ENCODE assay signal across 8 cellular contexts in genomic region chr20:35776513-35777101, GRCh38. TPM values are rescaled to one million over a fixed set of nuclear protein-coding genes. Genes with fewer than 3 reads are reported as not detected.
A peak's percentile ranks its signal among the peaks of the same experiment; 100 is the strongest.
DNase-seq lines count a peak whose midpoint lies in the region; ATAC-seq and TF ChIP-seq lines count a peak whose summit lies in the region.

No MANE protein-coding gene starts in this region.

- H3K27ac ChIP-seq in colonic mucosa = peak overlapping the region; percentile 0

- peaks cover 35 to 41% of the 10 kb centered on the region in 2 donors for H3K4me1 Mint-ChIP-seq in natural killer cell treated with Interleukin-12 subunit alpha and Interleukin-12 subunit beta and Interleukin-15 and Interleukin-18, amount 100 ng/mL, for 72 hours (ENCODE audit: low read depth in 2 of 2)

- CTCF ChIA-PET in HEK293T (lab: Yijun Ruan, JAX) = interaction anchor here (0.6 kb wide), 2 partner anchors 9 to 81 kb away, joined by 3 to 4 read pairs; no protein-coding TSS in a partner anchor

- H3K4me3 ChIP-seq in colonic mucosa = no peak overlapping the region

- no peaks in the 10 kb centered on the region for H3K9me3 ChIP-seq in colonic mucosa

- no peaks in the 10 kb centered on the region for H3K36me3 ChIP-seq in colonic mucosa

- H3K27me3 Mint-ChIP-seq in natural killer cell treated with Interleukin-12 subunit alpha and Interleukin-12 subunit beta and Interleukin-15 and Interleukin-18, amount 100 ng/mL, for 72 hours = no peaks in the 10 kb centered on the region

- peak overlapping the region; percentile 19 to 39 for H3K27ac Mint-ChIP-seq in natural killer cell treated with Interleukin-12 subunit alpha and Interleukin-12 subunit beta and Interleukin-15 and Interleukin-18, amount 100 ng/mL, for 72 hours

- no peak for ATAC-seq in natural killer cell treated with Interleukin-12 subunit alpha and Interleukin-12 subunit beta and Interleukin-15 and Interleukin-18, amount 100 ng/mL, for 72 hours
- ATAC-seq in GM18498 (IDR thresholded peaks at IDR 0.05; ENCODE audit: unreplicated experiment) = no peak
- no peak for ATAC-seq in HG02973 (IDR thresholded peaks at IDR 0.05; ENCODE audit: unreplicated experiment)

- no peak for TF ChIP-seq CTCF in colonic mucosa (IDR thresholded peaks at IDR 0.05)

- H3K36me3 Mint-ChIP-seq in natural killer cell treated with Interleukin-12 subunit alpha and Interleukin-12 subunit beta and Interleukin-15 and Interleukin-18, amount 100 ng/mL, for 72 hours = peaks cover 15% of the 10 kb centered on the region

- no peaks in the 10 kb centered on the region for H3K9me3 Mint-ChIP-seq in natural killer cell treated with Interleukin-12 subunit alpha and Interleukin-12 subunit beta and Interleukin-15 and Interleukin-18, amount 100 ng/mL, for 72 hours

- POLR2A ChIA-PET in HEK293T (lab: Yijun Ruan, JAX) = interaction anchor here (1.1 to 3.3 kb wide), 2 partner anchors 34 to 178 kb away, joined by 3 to 21 read pairs; partner anchors contain the start of genes RBM39 and SCAND1

- DNase-seq in DMS153 (lab: John Stamatoyannopoulos, UW) (peak; percentile 61), NCI-H446 (lab: John Stamatoyannopoulos, UW) (peak; percentile 68 to 87), colonic mucosa (peak; percentile 65), middle frontal gyrus (ENCODE audit: extremely low spot score, low spot score) (no peak), HEK293T (ENCODE audit: extremely low spot score) (no peak)
- no peak for DNase-seq in natural killer cell treated with Interleukin-12 subunit alpha and Interleukin-12 subunit beta and Interleukin-15 and Interleukin-18, amount 100 ng/mL, for 72 hours (ENCODE audit: low spot score)

- intact Hi-C loops in colonic mucosa (cut with DNase I) = no loop called here

- H3K27me3 ChIP-seq in colonic mucosa = no peaks in the 10 kb centered on the region

- no peak overlapping the region for H3K9ac ChIP-seq in colonic mucosa (ENCODE audit: low read depth in 2 of 2, low read length in 2 of 2)

- H3K4me3 Mint-ChIP-seq in natural killer cell treated with Interleukin-12 subunit alpha and Interleukin-12 subunit beta and Interleukin-15 and Interleukin-18, amount 100 ng/mL, for 72 hours = no peak overlapping the region

- H3K4me1 ChIP-seq in colonic mucosa = peaks cover 6% of the 10 kb centered on the region

TF ChIP-seq in HEK293T, 16 proteins besides CTCF, POLR2A, EP300 and RAD21:
- TF ChIP-seq TARDBP (IDR thresholded peaks at IDR 0.05) (no peak), SP1 (IDR thresholded peaks at IDR 0.05) (no peak), FOXK2 (IDR thresholded peaks at IDR 0.05) (no peak), ZNF384 (IDR thresholded peaks at IDR 0.05) (no peak), LEF1 (IDR thresholded peaks at IDR 0.05; ENCODE audit: borderline replicate concordance) (no peak), NFRKB (IDR thresholded peaks at IDR 0.05) (no peak), ELF4 (IDR thresholded peaks at IDR 0.05) (no peak), L3MBTL2 (conservative IDR thresholded peaks at IDR 0.05) (no peak), CTBP1 (IDR thresholded peaks at IDR 0.05; ENCODE audit: borderline replicate concordance) (no peak), FOXM1 (IDR thresholded peaks at IDR 0.05; ENCODE audit: borderline replicate concordance) (no peak), SUZ12 (IDR thresholded peaks at IDR 0.05) (no peak), PKNOX1 (IDR thresholded peaks at IDR 0.05) (no peak), ARNT (IDR thresholded peaks at IDR 0.05) (no peak), HDGF (IDR thresholded peaks at IDR 0.05; ENCODE audit: borderline replicate concordance) (no peak), BHLHE40 (IDR thresholded peaks at IDR 0.05; ENCODE audit: borderline replicate concordance) (no peak), FOXA1 (IDR thresholded peaks at IDR 0.05) (no peak)

RNA-seq across cellular contexts. Expression of gene PHF20, which starts 4.8 kb away (rescaled TPM):
- 10 to 100 TPM; 25.5 to 27.0 TPM for total RNA-seq in colonic mucosa
- total RNA-seq in natural killer cell treated with Interleukin-12 subunit alpha and Interleukin-12 subunit beta and Interleukin-15 and Interleukin-18, amount 100 ng/mL, for 72 hours = 10 to 100 TPM; 60.4 to 88.6 TPM

RNA-seq across cellular contexts. Expression of gene RBM39, which starts 34.5 kb away (rescaled TPM):
- total RNA-seq in colonic mucosa = 100 to 1,000 TPM; 228 to 248 TPM
- 100 to 1,000 TPM; 404 to 438 TPM for total RNA-seq in natural killer cell treated with Interleukin-12 subunit alpha and Interleukin-12 subunit beta and Interleukin-15 and Interleukin-18, amount 100 ng/mL, for 72 hours

Comparison
In these comparisons a context has a peak if more than half of its experiments do, and no peak if none do; other contexts are left out.
1. DNase-seq: peak in DMS153 (single experiment), NCI-H446 (2 of 2) and colonic mucosa (single experiment); none in natural killer cell treated with Interleukin-12 subunit alpha and Interleukin-12 subunit beta and Interleukin-15 and Interleukin-18, amount 100 ng/mL, for 72 hours (single experiment), middle frontal gyrus (single experiment) and HEK293T (single experiment).